In the genomic region with DNA sequence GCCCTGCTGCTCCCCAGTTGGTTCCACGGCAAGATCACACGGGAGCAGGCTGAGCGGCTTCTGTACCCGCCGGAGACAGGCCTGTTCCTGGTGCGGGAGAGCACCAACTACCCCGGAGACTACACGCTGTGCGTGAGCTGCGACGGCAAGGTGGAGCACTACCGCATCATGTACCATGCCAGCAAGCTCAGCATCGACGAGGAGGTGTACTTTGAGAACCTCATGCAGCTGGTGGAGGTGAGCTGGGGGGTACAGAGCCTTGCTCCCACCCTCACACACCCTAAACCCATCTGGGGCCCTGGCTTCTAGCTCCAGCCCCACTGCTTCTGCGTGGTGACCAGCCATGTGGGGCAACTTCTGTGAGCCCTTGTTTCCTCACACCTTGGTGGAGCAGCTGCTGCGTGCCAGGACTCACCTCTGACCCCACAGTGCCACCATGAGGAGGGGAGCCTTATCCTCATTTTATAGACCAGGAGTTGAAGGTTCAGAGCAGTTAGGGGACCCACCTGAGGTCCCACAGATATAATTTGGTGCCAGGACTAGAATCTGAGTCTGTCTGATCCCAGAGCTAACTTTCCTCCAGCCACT, we compare ENCODE assay signal across 10 cellular contexts. TPM values are rescaled to one million over a fixed set of nuclear protein-coding genes. Genes with fewer than 3 reads are reported as not detected.
A peak's percentile ranks its signal among the peaks of the same experiment; 100 is the strongest.
DNase-seq lines count a peak whose midpoint lies in the region; ATAC-seq and TF ChIP-seq lines count a peak whose summit lies in the region.
"Had no signal": no experiment of that assay in that cellular context is flagged by ENCODE, and none has a peak within 500 bp of the region (broad histone marks: within the 10 kb centered on the region; RNA-seq: fewer than 3 reads in every experiment).

No MANE protein-coding gene starts in this region.

- TF ChIP-seq POLR2A in GM18951 (IDR thresholded peaks at IDR 0.05; ENCODE audit: extremely low read depth, insufficient read depth, insufficient read length): peak; percentile 14

- H3K27me3 Mint-ChIP-seq in CD8-positive, alpha-beta T cell (ENCODE audit: low read depth): no peaks in the 10 kb centered on the region
- H3K27me3 Mint-ChIP-seq in T-helper 17 cell: no peaks in the 10 kb centered on the region

- peaks cover 80% of the 10 kb centered on the region for H3K36me3 Mint-ChIP-seq in CD8-positive, alpha-beta T cell
- peaks cover 5% of the 10 kb centered on the region for H3K36me3 Mint-ChIP-seq in T-helper 17 cell (ENCODE audit: low read depth)

- H3K4me1 ChIP-seq in CD8-positive, alpha-beta T cell (ENCODE audit: insufficient read depth, low read length): peaks cover 62% of the 10 kb centered on the region
- peaks cover 22% of the 10 kb centered on the region for H3K4me1 ChIP-seq in lower lobe of right lung
- no peaks in the 10 kb centered on the region for H3K4me1 ChIP-seq in SJCRH30

- H3K27me3 ChIP-seq in CD8-positive, alpha-beta T cell (ENCODE audit: insufficient read depth, low read length): no peaks in the 10 kb centered on the region
- H3K27me3 ChIP-seq in lower lobe of right lung (ENCODE audit: low read depth): no peaks in the 10 kb centered on the region
- H3K27me3 ChIP-seq in SJCRH30: no peaks in the 10 kb centered on the region

- in situ Hi-C loops in GM18951 (cut with MboI; ENCODE audit: low sequenced_read_pairs, unreplicated experiment): no loop called here

- H3K4me3 Mint-ChIP-seq in CD8-positive, alpha-beta T cell: no peak overlapping the region
- peak overlapping the region; percentile 33 for H3K4me3 Mint-ChIP-seq in T-helper 17 cell
- H3K4me3 Mint-ChIP-seq: nephron had no signal

- peak in 2 of 7 experiments; percentile 32 to 56 for DNase-seq in CD8-positive, alpha-beta T cell
- DNase-seq in T-helper 17 cell: no peak
- no peak for DNase-seq in lower lobe of right lung
- DNase-seq in ecto neural progenitor cell (ENCODE audit: low spot score): no peak
- no peak for DNase-seq in SJCRH30

- peaks cover 60% of the 10 kb centered on the region for H3K4me1 Mint-ChIP-seq in CD8-positive, alpha-beta T cell (ENCODE audit: low read depth)
- H3K4me1 Mint-ChIP-seq in T-helper 17 cell: peaks cover 41% of the 10 kb centered on the region
- H3K4me1 Mint-ChIP-seq: nephron had no signal

- no peak for TF ChIP-seq CTCF in CD8-positive, alpha-beta T cell (IDR thresholded peaks at IDR 0.05)
- TF ChIP-seq CTCF in lower lobe of right lung (IDR thresholded peaks at IDR 0.05): no peak

- no peak for ATAC-seq in CD8-positive, alpha-beta T cell
- ATAC-seq in T-helper 17 cell: peak; percentile 16
- ATAC-seq in lower lobe of right lung: no peak
- no peak for ATAC-seq in HG02588 (IDR thresholded peaks at IDR 0.05; ENCODE audit: unreplicated experiment)
- ATAC-seq in GM18517 (IDR thresholded peaks at IDR 0.05; ENCODE audit: unreplicated experiment): no peak

- POLR2A ChIA-PET in CD8-positive, alpha-beta T cell (lab: Charles Lee): interaction anchor here (0.5 to 15.4 kb wide), 4 partner anchors 9 to 167 kb away, joined by 3 to 512 read pairs (median 4); a partner anchor contains a TSS

- H3K27ac Mint-ChIP-seq in CD8-positive, alpha-beta T cell: peak overlapping the region; percentile 92
- H3K27ac Mint-ChIP-seq in T-helper 17 cell: peak overlapping the region; percentile 95

- peaks cover 42% of the 10 kb centered on the region for H3K36me3 ChIP-seq in CD8-positive, alpha-beta T cell (ENCODE audit: insufficient read depth, low read length)
- H3K36me3 ChIP-seq in lower lobe of right lung (peaks cover 71% of the 10 kb centered on the region), SJCRH30 (peaks cover 27% of the 10 kb centered on the region)

- no peak overlapping the region for H3K4me3 ChIP-seq in CD8-positive, alpha-beta T cell (ENCODE audit: low read depth, low read length)
- H3K4me3 ChIP-seq in lower lobe of right lung: no peak overlapping the region
- H3K4me3 ChIP-seq in SJCRH30: no peak overlapping the region

- H3K9me3 Mint-ChIP-seq in CD8-positive, alpha-beta T cell: no peaks in the 10 kb centered on the region
- H3K9me3 Mint-ChIP-seq: nephron had no signal

- peak overlapping the region; percentile 36 for H3K27ac ChIP-seq in CD8-positive, alpha-beta T cell (ENCODE audit: low read depth, low read length)
- H3K27ac ChIP-seq in lower lobe of right lung (peak overlapping the region; percentile 64), SJCRH30 (no peak overlapping the region)

- CTCF ChIA-PET in CD8-positive, alpha-beta T cell (lab: Charles Lee): interaction anchor here (0.6 to 38.4 kb wide), 24 partner anchors 9 to 182 kb away, joined by 3 to 1956 read pairs (median 3); a partner anchor contains a TSS

- intact Hi-C loops in CD8-positive, alpha-beta T cell (cut with DNase I, micrococcal nuclease): no loop called here
- intact Hi-C loops in lower lobe of right lung (cut with DNase I): no loop called here

- no peaks in the 10 kb centered on the region for H3K9me3 ChIP-seq in CD8-positive, alpha-beta T cell (ENCODE audit: low read length)
- no peaks in the 10 kb centered on the region for H3K9me3 ChIP-seq in T-helper 17 cell (ENCODE audit: control insufficient read depth, low read length, poor library complexity, severe bottlenecking)
- H3K9me3 ChIP-seq in lower lobe of right lung: no peaks in the 10 kb centered on the region
- no peaks in the 10 kb centered on the region for H3K9me3 ChIP-seq in SJCRH30 (replicated peaks)

RNA-seq across cellular contexts. Expression of a gene that starts 13.3 kb away (rescaled TPM):
- total RNA-seq in CD8-positive, alpha-beta T cell: not detected
- total RNA-seq in T-helper 17 cell: under 1 TPM; 0.82 to 0.91 TPM
- total RNA-seq in lower lobe of right lung: not detected
- not detected in 2 replicates for total RNA-seq in SJCRH30 (2014; rRNA removed; shearing (Covaris generic))
- total RNA-seq: NCI-H460 had no signal

RNA-seq across cellular contexts. Expression of a gene that starts 17.5 kb away (rescaled TPM):
- total RNA-seq in CD8-positive, alpha-beta T cell: 100 to 1,000 TPM in 1 of 2 experiments, 10 to 100 TPM in 1; 99.5 to 118 TPM
- total RNA-seq in T-helper 17 cell (100 to 1,000 TPM; 188 to 208 TPM), lower lobe of right lung (83.8 TPM)
- total RNA-seq in SJCRH30 (2014; rRNA removed; shearing (Covaris generic)): 23.2 and 24.0 TPM in 2 replicates

RNA-seq across cellular contexts. Expression of a gene that starts 27.1 kb away (rescaled TPM):
- under 1 TPM; 0.19 to 0.36 TPM for total RNA-seq in CD8-positive, alpha-beta T cell
- total RNA-seq in T-helper 17 cell: under 1 TPM in 1 of 2 donors, not detected in 1; 0.20 TPM
- total RNA-seq in lower lobe of right lung: not detected
- total RNA-seq in SJCRH30 (2014; rRNA removed; shearing (Covaris generic)): not detected in 2 replicates

RNA-seq across cellular contexts. Expression of a gene that starts 43.6 kb away (rescaled TPM):
- 10 to 100 TPM; 34.3 to 35.1 TPM for total RNA-seq in CD8-positive, alpha-beta T cell
- 10 to 100 TPM; 44.6 to 49.0 TPM for total RNA-seq in T-helper 17 cell
- total RNA-seq in lower lobe of right lung: 40.3 TPM
- total RNA-seq in SJCRH30 (2014; rRNA removed; shearing (Covaris generic)): 27.1 and 28.3 TPM in 2 replicates

RNA-seq across cellular contexts. Expression of a gene that starts 50.7 kb away (rescaled TPM):
- not detected for total RNA-seq in CD8-positive, alpha-beta T cell
- total RNA-seq in T-helper 17 cell (not detected), lower lobe of right lung (not detected)
- total RNA-seq in SJCRH30 (2014; rRNA removed; shearing (Covaris generic)): not detected in 2 replicates
- total RNA-seq: NCI-H460 had no signal
